8 cellular contexts compared by ENCODE assay signal in genomic region chr1:43147625-43148319, GRCh38. TPM values are rescaled to one million over a fixed set of nuclear protein-coding genes. Genes with fewer than 3 reads are reported as not detected.
DNase-seq lines count a peak whose midpoint lies in the region; ATAC-seq, FAIRE-seq and TF ChIP-seq lines count a peak whose summit lies in the region.

No MANE protein-coding gene starts in this region.

- CTCF ChIA-PET in HepG2 (lab: Yijun Ruan, JAX; ENCODE audit: low intra/inter-chr PET ratio, low total read pairs), result no interaction called here

- TF ChIP-seq CTCF in HepG2 (CRISPR knock-in tag; IDR thresholded peaks at IDR 0.05), result no peak

- ATAC-seq in HepG2, result peak; percentile 64
- ATAC-seq in HG03025 (IDR thresholded peaks at IDR 0.05; ENCODE audit: low FRiP score, unreplicated experiment), result no peak

- WGBS in HepG2 (ENCODE audit: low lambda C conversion rate), result 77% methylated on average over 34 of the region's 47 CpGs

- no peaks in the 10 kb centered on the region for H4K20me1 ChIP-seq in HepG2 (ENCODE audit: insufficient read depth, low read length)

- H3K9ac ChIP-seq in HepG2 (ENCODE audit: insufficient read depth, low read depth, low read length), result no peak overlapping the region

- no TSS peak for BruUV-seq in HepG2 (replicated peaks; lab: Mats Ljungman, UMichigan)

- H3K79me2 ChIP-seq in HepG2 (ENCODE audit: insufficient read depth, low read length), result no peaks in the 10 kb centered on the region

- in situ Hi-C loops in HepG2 (cut with HindIII; ENCODE audit: extremely low pct_ligation_motif_present, low pct_unique_long_range_greater_than_20kb), result no loop called here

- no peak overlapping the region for H3K4me3 ChIP-seq in HepG2 (replicated peaks in 1 of 3; ENCODE audit: insufficient read depth in 1 of 3, low read depth in 2 of 3, low read length in 3 of 3)

- no peaks in the 10 kb centered on the region for H3K9me3 ChIP-seq in HepG2 (ENCODE audit: low read length)

- no peak overlapping the region for H2AFZ ChIP-seq in HepG2 (ENCODE audit: low read length)

- TF ChIP-seq EP300 in HepG2 (IDR thresholded peaks at IDR 0.05; ENCODE audit: low read depth in 2 of 2, low read length in 2 of 2) (no peak), HepG2 (CRISPR knock-in tag; IDR thresholded peaks at IDR 0.05; ENCODE audit: borderline replicate concordance) (no peak)

- no peak overlapping the region; the same call in 1 of the 2 replicates for H3K4me2 ChIP-seq in HepG2 (ENCODE audit: low read depth, low read length)

- H3K27ac ChIP-seq in HepG2 (ENCODE audit: extremely low read length, insufficient read depth, low read length), result no peak overlapping the region

- FAIRE-seq in HepG2 (lab: Jason Lieb, UNC), result no peak

- intact Hi-C loops in HepG2 (cut with micrococcal nuclease; ENCODE audit: unreplicated experiment), result no loop called here

- DNase-seq in DMS153 treated with DMSO at 0.1 percent for 48 hours (lab: John Stamatoyannopoulos, UW; ENCODE audit: unreplicated experiment), result peak; percentile 97
- peak; percentile 84 for DNase-seq in NCI-H146 (lab: John Stamatoyannopoulos, UW)
- peak; percentile 65 for DNase-seq in UCSD-AML1 (lab: John Stamatoyannopoulos, UW; ENCODE audit: unreplicated experiment)
- DNase-seq in ecto neural progenitor cell (ENCODE audit: low spot score), result peak; percentile 99
- DNase-seq in HepG2 (ENCODE audit: low spot score), result peak; percentile 6
- peak; percentile 57 for DNase-seq in stimulated activated CD4-positive, alpha-beta T cell treated with anti-CD3 and anti-CD28 coated beads, Interleukin-1b, Interleukin-23, amount 100 ng/mL, for 48 hours
- DNase-seq in GF-D8 (lab: John Stamatoyannopoulos, UW), result no peak

- POLR2A ChIA-PET in HepG2 (lab: Yijun Ruan, JAX), result no interaction called here

- no peak for TF ChIP-seq RAD21 in HepG2 (CRISPR knock-in tag; IDR thresholded peaks at IDR 0.05)

- no peak for TF ChIP-seq POLR2A in HepG2 (IDR thresholded peaks at IDR 0.05; ENCODE audit: insufficient read depth in 1 of 2, low read depth in 2 of 2, low read length in 2 of 2)

- H3K4me1 ChIP-seq in HepG2 (ENCODE audit: insufficient read depth, low read length), result no peaks in the 10 kb centered on the region

- no peaks in the 10 kb centered on the region for H3K36me3 ChIP-seq in HepG2 (replicated peaks in 1 of 2; ENCODE audit: control insufficient read depth in 1 of 2, insufficient read depth in 2 of 2, low read length in 2 of 2)

- no peaks in the 10 kb centered on the region for H3K27me3 ChIP-seq in HepG2 (ENCODE audit: control insufficient read depth in 1 of 2, insufficient read depth in 2 of 2, low read length in 2 of 2)

TF ChIP-seq in HepG2, 621 proteins besides CTCF, POLR2A, EP300 and RAD21 (continues in another document):
- TF ChIP-seq NR2F6 (IDR thresholded peaks at IDR 0.05) (no peak), NR2F6 (CRISPR knock-in tag; IDR thresholded peaks at IDR 0.05) (no peak), HOXA7 (CRISPR knock-in tag; IDR thresholded peaks at IDR 0.05) (no peak), MTA3 (CRISPR knock-in tag; IDR thresholded peaks at IDR 0.05) (no peak), TBL1XR1 (IDR thresholded peaks at IDR 0.05; ENCODE audit: borderline replicate concordance, low read length, partially characterized antibody) (no peak), ZNF773 (CRISPR knock-in tag; IDR thresholded peaks at IDR 0.05; ENCODE audit: borderline replicate concordance) (no peak), ZNF549 (CRISPR knock-in tag; IDR thresholded peaks at IDR 0.05) (no peak), ZNF354B (CRISPR knock-in tag; IDR thresholded peaks at IDR 0.05) (no peak), KDM6A (CRISPR knock-in tag; IDR thresholded peaks at IDR 0.05; ENCODE audit: low read depth) (no peak), HNRNPLL (IDR thresholded peaks at IDR 0.05; ENCODE audit: low read depth, low read length, poor library complexity, severe bottlenecking) (peak; percentile 99), TMF1 (CRISPR knock-in tag; IDR thresholded peaks at IDR 0.05; ENCODE audit: low read depth) (no peak), AFF4 (CRISPR knock-in tag; IDR thresholded peaks at IDR 0.05) (no peak)

RNA-seq across cellular contexts. Expression of gene EBNA1BP2, which starts 24.3 kb away (rescaled TPM):
- total RNA-seq in HepG2 (2016; rRNA removed; fragmentation: Illumina TruSeq; extraction: Trizol), result 102 and 134 TPM in 2 replicates
- 16.7 and 17.1 TPM in 2 replicates for total RNA-seq in HepG2 (2016; cell fraction: cytosol; rRNA removed; fragmentation: Illumina TruSeq; extraction: Trizol; ENCODE audit: low read depth)
- total RNA-seq in HepG2 (2016; cell fraction: insoluble cytoplasmic fraction; rRNA removed; fragmentation: Illumina TruSeq; extraction: Trizol), result 105 and 136 TPM in 2 replicates
- total RNA-seq in HepG2 (2016; cell fraction: membrane; rRNA removed; fragmentation: Illumina TruSeq; extraction: Trizol), result 31.7 and 33.4 TPM in 2 replicates
- total RNA-seq in HepG2 (2016; cell fraction: nucleus; rRNA removed; fragmentation: Illumina TruSeq; extraction: Trizol), result 41.1 and 51.6 TPM in 2 replicates
- 24.7 and 27.1 TPM in 2 replicates for polyA plus RNA-seq in HepG2 (2011; rRNA removed)
- polyA plus RNA-seq in HepG2 (2011; cell fraction: cytosol; rRNA removed), result 24.4 and 26.5 TPM in 2 replicates
- 21.8 and 28.1 TPM in 2 replicates for polyA plus RNA-seq in HepG2 (2011; cell fraction: nucleus; rRNA removed)
- 40.9 and 45.7 TPM in 2 replicates for polyA plus RNA-seq in HepG2 (2012)
- polyA plus RNA-seq in HepG2 (2016; cell fraction: cytosol; fragmentation: Illumina TruSeq; extraction: Trizol; ENCODE audit: low read depth), result 18.1 TPM in 2 replicates
- 152 and 154 TPM in 2 replicates for polyA plus RNA-seq in HepG2 (2016; cell fraction: insoluble cytoplasmic fraction; fragmentation: Illumina TruSeq; extraction: Trizol; ENCODE audit: low read depth)
- 27.7 and 29.2 TPM in 2 replicates for polyA plus RNA-seq in HepG2 (2016; cell fraction: membrane; fragmentation: Illumina TruSeq; extraction: Trizol; ENCODE audit: low read depth)
- 78.7 and 80.9 TPM in 2 replicates for polyA plus RNA-seq in HepG2 (2016; cell fraction: nucleus; fragmentation: Illumina TruSeq; extraction: Trizol; ENCODE audit: insufficient read depth, low read depth)
- 14.2 and 38.3 TPM in 2 replicates for polyA minus RNA-seq in HepG2 (2011; rRNA and poly(A)+ RNA removed; ENCODE audit: low replicate concordance)
- 8.6 and 11.5 TPM in 2 replicates for polyA minus RNA-seq in HepG2 (2011; cell fraction: cytosol; rRNA and poly(A)+ RNA removed)
- 33.0 and 36.7 TPM in 2 replicates for polyA minus RNA-seq in HepG2 (2011; cell fraction: nucleus; rRNA and poly(A)+ RNA removed)

RNA-seq across cellular contexts. Expression of gene CFAP57, which starts 24.4 kb away (rescaled TPM):
- 0.14 TPM in 1 of 2 replicates, not detected in the other for total RNA-seq in HepG2 (2016; rRNA removed; fragmentation: Illumina TruSeq; extraction: Trizol)
- total RNA-seq in HepG2 (2016; cell fraction: cytosol; rRNA removed; fragmentation: Illumina TruSeq; extraction: Trizol; ENCODE audit: low read depth), result not detected in 2 replicates
- 0.06 and 0.15 TPM in 2 replicates for total RNA-seq in HepG2 (2016; cell fraction: insoluble cytoplasmic fraction; rRNA removed; fragmentation: Illumina TruSeq; extraction: Trizol)
- total RNA-seq in HepG2 (2016; cell fraction: membrane; rRNA removed; fragmentation: Illumina TruSeq; extraction: Trizol), result 0.09 TPM in 1 of 2 replicates, not detected in the other
- not detected in 2 replicates for total RNA-seq in HepG2 (2016; cell fraction: nucleus; rRNA removed; fragmentation: Illumina TruSeq; extraction: Trizol)
- 0.01 and 0.07 TPM in 2 replicates for polyA plus RNA-seq in HepG2 (2011; rRNA removed)
- polyA plus RNA-seq in HepG2 (2011; cell fraction: cytosol; rRNA removed), result 0.01 and 0.03 TPM in 2 replicates
- 0.03 TPM in 1 of 2 replicates, not detected in the other for polyA plus RNA-seq in HepG2 (2011; cell fraction: nucleus; rRNA removed)
- 0.08 and 0.11 TPM in 2 replicates for polyA plus RNA-seq in HepG2 (2012)
- polyA plus RNA-seq in HepG2 (2016; cell fraction: cytosol; fragmentation: Illumina TruSeq; extraction: Trizol; ENCODE audit: low read depth), result not detected in 2 replicates
- polyA plus RNA-seq in HepG2 (2016; cell fraction: insoluble cytoplasmic fraction; fragmentation: Illumina TruSeq; extraction: Trizol; ENCODE audit: low read depth), result not detected in 2 replicates
- not detected in 2 replicates for polyA plus RNA-seq in HepG2 (2016; cell fraction: membrane; fragmentation: Illumina TruSeq; extraction: Trizol; ENCODE audit: low read depth)
- not detected in 2 replicates for polyA plus RNA-seq in HepG2 (2016; cell fraction: nucleus; fragmentation: Illumina TruSeq; extraction: Trizol; ENCODE audit: insufficient read depth, low read depth)
- 0.94 TPM in 1 of 2 replicates, not detected in the other for polyA minus RNA-seq in HepG2 (2011; rRNA and poly(A)+ RNA removed; ENCODE audit: low replicate concordance)
- not detected in 2 replicates for polyA minus RNA-seq in HepG2 (2011; cell fraction: cytosol; rRNA and poly(A)+ RNA removed)
- polyA minus RNA-seq in HepG2 (2011; cell fraction: nucleus; rRNA and poly(A)+ RNA removed), result 0.13 TPM in 1 of 2 replicates, not detected in the other
